8 cellular contexts compared by ENCODE assay signal in the genomic region with DNA sequence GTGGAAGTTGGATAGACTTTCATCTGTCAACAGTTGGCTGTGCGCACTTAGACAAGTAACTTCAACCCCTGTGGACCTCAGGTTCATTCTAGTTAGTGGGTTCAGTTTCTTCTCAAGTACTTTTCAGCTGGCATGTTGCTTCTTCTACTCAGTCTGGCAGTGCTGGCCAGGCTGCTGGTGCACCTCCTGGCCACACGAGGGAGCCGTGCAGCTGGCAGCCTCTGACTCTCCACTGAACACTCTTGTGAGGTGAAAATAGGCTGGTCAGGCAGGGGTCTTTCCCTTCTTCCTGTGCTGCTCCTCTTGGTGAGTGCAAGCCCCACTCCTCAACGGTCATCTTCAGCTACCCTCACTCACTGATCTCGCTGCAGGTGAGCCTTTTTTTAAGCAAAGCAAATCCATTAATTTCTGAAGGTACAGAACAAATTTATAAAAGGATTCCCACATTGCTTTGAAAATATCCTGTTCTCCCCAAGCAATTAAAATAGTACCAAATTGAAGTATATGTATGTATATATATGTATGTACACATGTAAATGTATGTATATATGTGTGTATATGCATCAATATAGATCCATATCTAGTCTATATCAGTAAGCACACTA. TPM values are rescaled to one million over a fixed set of nuclear protein-coding genes. Genes with fewer than 3 reads are reported as not detected.
DNase-seq lines count a peak whose midpoint lies in the region; ATAC-seq and TF ChIP-seq lines count a peak whose summit lies in the region.

No MANE protein-coding gene starts in this region.

- no peaks in the 10 kb centered on the region for H3K9me3 ChIP-seq in body of pancreas

- H3K4me3 ChIP-seq in body of pancreas: no peak overlapping the region

- DNase-seq in ELR (ENCODE audit: low read depth) (peak; percentile 41), LoVo (ENCODE audit: low spot score) (peak; percentile 18), T-helper 9 cell (peak; percentile 38), body of pancreas (peak; percentile 34 to 72 (median 52)), kidney glomerular epithelial cell (lab: John Stamatoyannopoulos, UW) (peak; percentile 2), posterior vena cava (ENCODE audit: low spot score) (no peak)
- peak; percentile 39 to 54 for DNase-seq in stimulated activated CD4-positive, alpha-beta T cell treated with anti-CD3 and anti-CD28 coated beads, Interleukin-2, amount 100 ng/mL, for 48 hours

- ATAC-seq in GM21717 (IDR thresholded peaks at IDR 0.05; ENCODE audit: unreplicated experiment) (peak; percentile 79), body of pancreas (peak; percentile 65)

- WGBS in body of pancreas, 2 donors: 0 to 27% methylated on average over 1 to 5 of the region's 5 CpGs

- peak; percentile 50 to 82 (median 60) for TF ChIP-seq CTCF in body of pancreas (IDR thresholded peaks at IDR 0.05)

- intact Hi-C loops in body of pancreas (cut with DNase I) (no loop called here), posterior vena cava (cut with DNase I) (loop anchor here (5.0 to 10.0 kb wide), 2 partner anchors 160 to 1412 kb away; no protein-coding TSS in a partner anchor)

- H3K27ac ChIP-seq in body of pancreas: no peak overlapping the region

- TF ChIP-seq POLR2A in body of pancreas (IDR thresholded peaks at IDR 0.05): no peak

- H3K4me1 ChIP-seq in body of pancreas: no peaks in the 10 kb centered on the region

- no peaks in the 10 kb centered on the region for H3K36me3 ChIP-seq in body of pancreas (replicated peaks in 1 of 2; ENCODE audit: insufficient read depth in 1 of 2, low read depth in 2 of 2)

- H3K27me3 ChIP-seq in body of pancreas: no peaks in the 10 kb centered on the region

RNA-seq across cellular contexts. Expression of gene LONRF3, which starts 30.6 kb away (rescaled TPM):
- total RNA-seq in body of pancreas (10 to 100 TPM; 15.3 to 18.8 TPM), posterior vena cava (1 to 10 TPM; 3.1 to 5.7 TPM)
